In genomic region chr1:179754031-179754624, GRCh38 we compare ENCODE assay signal across 14 cellular contexts. TPM values are rescaled to one million over a fixed set of nuclear protein-coding genes. Genes with fewer than 3 reads are reported as not detected.
A peak's percentile ranks its signal among the peaks of the same experiment; 100 is the strongest.
DNase-seq lines count a peak whose midpoint lies in the region; ATAC-seq, FAIRE-seq and TF ChIP-seq lines count a peak whose summit lies in the region.
"Had no signal": no experiment of that assay in that cellular context is flagged by ENCODE, and none has a peak within 500 bp of the region (broad histone marks: within the 10 kb centered on the region; RNA-seq: fewer than 3 reads in every experiment).

No MANE protein-coding gene starts in this region.

- H3K4me1 ChIP-seq in mucosa of descending colon (ENCODE audit: low read depth) (no peaks in the 10 kb centered on the region), kidney (ENCODE audit: control insufficient read depth in 1 of 2, insufficient read depth in 1 of 2, low read depth in 1 of 2, low read length in 2 of 2) (no peaks in the 10 kb centered on the region)

- intact Hi-C loops in mucosa of descending colon (cut with DNase I, micrococcal nuclease) = no loop called here
- intact Hi-C loops in kidney (cut with DNase I) = no loop called here

- ATAC-seq in mucosa of descending colon (peak; percentile 27), GM18861 (IDR thresholded peaks at IDR 0.05; ENCODE audit: unreplicated experiment) (no peak)

- H3K27ac ChIP-seq in kidney (ENCODE audit: low read depth in 2 of 2, low read length in 2 of 2) = no peak overlapping the region
- H3K27ac ChIP-seq: cardiac muscle cell had no signal

- H3K36me3 ChIP-seq in bronchial epithelial cell (ENCODE audit: control insufficient read depth, insufficient read depth, low read length) (no peaks in the 10 kb centered on the region), mucosa of descending colon (ENCODE audit: low read depth) (no peaks in the 10 kb centered on the region), kidney (ENCODE audit: control insufficient read depth in 1 of 2, insufficient read depth in 2 of 2, low read length in 2 of 2) (no peaks in the 10 kb centered on the region)
- H3K36me3 ChIP-seq: cardiac muscle cell had no signal

- no peaks in the 10 kb centered on the region for H3K27me3 ChIP-seq in bronchial epithelial cell (ENCODE audit: control insufficient read depth, insufficient read depth, low read length)

- no peak overlapping the region for H3K9ac ChIP-seq in kidney (ENCODE audit: low read length in 2 of 2)

- no peak overlapping the region for H3K4me3 ChIP-seq in bronchial epithelial cell (ENCODE audit: low read depth, low read length)
- H3K4me3 ChIP-seq in mucosa of descending colon = no peak overlapping the region
- no peak overlapping the region for H3K4me3 ChIP-seq in kidney (ENCODE audit: low read length in 2 of 2)
- H3K4me3 ChIP-seq: cardiac muscle cell had no signal

- FAIRE-seq in bronchial epithelial cell (lab: Jason Lieb, UNC) = no peak
- no peak for FAIRE-seq in kidney (lab: Jason Lieb, UNC)

- H3K9me3 ChIP-seq in mucosa of descending colon = no peaks in the 10 kb centered on the region
- H3K9me3 ChIP-seq in kidney (ENCODE audit: control insufficient read depth in 1 of 2, low read length in 2 of 2) = peaks cover 0 to 3% of the 10 kb centered on the region in 2 donors

- DNase-seq in AG08396 (ENCODE audit: low spot score) (peak; percentile 60), M059J (ENCODE audit: low read depth) (peak; percentile 68), bronchial epithelial cell (ENCODE audit: low read depth) (peak; percentile 58), mucosa of descending colon (no peak), kidney (no peak), SIG-M5 treated with dmso at 0.1 percent for 504 hours (lab: John Stamatoyannopoulos, UW; ENCODE audit: unreplicated experiment) (no peak), NCI-H1092 (lab: John Stamatoyannopoulos, UW) (no peak)
- DNase-seq: activated CD4-positive, alpha-beta T cell treated with anti-CD3 and anti-CD28 coated beads for 1 hour; activated T-cell treated with anti-CD3 and anti-CD28 coated beads, Interleukin-2, amount 50 U/mL, for 48 hours; NCI-H1436; nephron progenitor cell had no signal

- TF ChIP-seq CTCF in bronchial epithelial cell (IDR thresholded peaks at IDR 0.05; ENCODE audit: insufficient read depth, low read length, severe bottlenecking) (no peak), mucosa of descending colon (IDR thresholded peaks at IDR 0.05) (no peak), kidney (IDR thresholded peaks at IDR 0.05; ENCODE audit: borderline replicate concordance, extremely low read depth, insufficient read depth) (no peak)

RNA-seq across cellular contexts. Expression of gene FAM163A, which starts 11.0 kb away (rescaled TPM):
- total RNA-seq in M059J (2014; rRNA removed; shearing (Covaris generic)) = 0.05 TPM in 1 of 2 replicates, not detected in the other
- total RNA-seq in bronchial epithelial cell (not detected in 2 replicates), mucosa of descending colon (1 to 10 TPM in 1 of 3 donors, under 1 TPM in 2; 0.31 to 1.6 (median 0.32) TPM), kidney (not detected)
- not detected for polyA plus RNA-seq in kidney (ENCODE audit: insufficient read depth, low read depth, low replicate concordance)
- total RNA-seq: HT-29 had no signal

Comparison
In these comparisons a context has a peak if more than half of its experiments do, and no peak if none do; other contexts are left out.
1. DNase-seq: peak in AG08396 (single experiment), M059J (single experiment) and bronchial epithelial cell (single experiment); none in mucosa of descending colon (0 of 3), kidney (single experiment), SIG-M5 treated with dmso at 0.1 percent for 504 hours (single experiment) and NCI-H1092 (single experiment).